ENCODE assay signal across 19 cellular contexts in the genomic region with DNA sequence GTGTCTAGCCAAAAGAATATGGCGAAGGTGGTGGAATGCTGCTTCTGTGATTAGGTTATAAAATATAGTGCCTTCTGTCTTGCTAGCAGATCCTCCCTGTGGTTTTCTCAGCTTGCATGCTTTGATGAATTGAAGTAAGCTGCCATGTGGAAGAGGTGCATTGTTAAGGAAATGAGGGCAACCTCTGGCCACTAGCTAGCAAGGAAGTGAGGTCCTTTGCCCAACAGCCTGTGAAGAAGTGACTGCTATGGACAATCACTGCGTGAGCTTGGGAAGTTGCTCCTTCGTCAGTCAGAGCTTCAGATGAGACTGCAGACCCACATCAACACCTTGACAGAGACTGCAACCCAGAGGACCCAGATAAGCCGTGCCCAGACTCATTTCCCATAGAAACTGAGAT.
DNase-seq lines count a peak whose midpoint lies in the region; ATAC-seq and TF ChIP-seq lines count a peak whose summit lies in the region.
"Had no signal": no experiment of that assay in that cellular context is flagged by ENCODE, and none has a peak within 500 bp of the region (broad histone marks: within the 10 kb centered on the region; RNA-seq: fewer than 3 reads in every experiment).

No MANE protein-coding gene starts in this region.

- H3K4me3 Mint-ChIP-seq in activated CD4-positive, alpha-beta T cell treated with anti-CD3 and anti-CD28 coated beads for 36 hours = no peak overlapping the region

- no peaks in the 10 kb centered on the region for H4K20me1 ChIP-seq in fibroblast of lung (ENCODE audit: control insufficient read depth, extremely low read depth, insufficient read depth, low read length)

- no peaks in the 10 kb centered on the region for H3K36me3 Mint-ChIP-seq in activated CD4-positive, alpha-beta T cell treated with anti-CD3 and anti-CD28 coated beads for 36 hours (ENCODE audit: low read depth)

- no peak overlapping the region for H3K23ac ChIP-seq in mesendoderm (ENCODE audit: low read length)

- H2BK15ac ChIP-seq in mesendoderm (replicated peaks; ENCODE audit: low read depth) = no peak overlapping the region

- no peak overlapping the region for H3K56ac ChIP-seq in mesendoderm (ENCODE audit: low read length)

- POLR2A ChIA-PET in activated CD4-positive, alpha-beta T cell treated with anti-CD3 and anti-CD28 coated beads for 36 hours (lab: Charles Lee) = no interaction called here

- peaks cover 12% of the 10 kb centered on the region for H3K27me3 Mint-ChIP-seq in activated CD4-positive, alpha-beta T cell treated with anti-CD3 and anti-CD28 coated beads for 36 hours

- peaks cover 4% of the 10 kb centered on the region for H3K4me1 ChIP-seq in fibroblast of lung (ENCODE audit: control insufficient read depth, extremely low read depth, insufficient read depth, low read length)
- H3K4me1 ChIP-seq in mesendoderm (ENCODE audit: control insufficient read depth, low read depth, low read length) = peaks cover 2% of the 10 kb centered on the region
- H3K4me1 ChIP-seq: A549 had no signal

- no peak for TF ChIP-seq CTCF in fibroblast of lung (conservative IDR thresholded peaks at IDR 0.05 in 1 of 2, IDR thresholded peaks at IDR 0.05 in 1 of 2; ENCODE audit: low read depth in 1 of 2, low read length in 2 of 2)

- no CpG with 5 or more reads among the region's 4 CpGs for WGBS in mesendoderm (ENCODE audit: extremely low coverage, insufficient coverage, low lambda C conversion rate)

- H2AFZ ChIP-seq in fibroblast of lung (ENCODE audit: low read length) = peak overlapping the region; percentile 34

- H3K4me2 ChIP-seq in fibroblast of lung (ENCODE audit: extremely low read depth, insufficient read depth, low read length) (no peak overlapping the region), mesendoderm (ENCODE audit: low read length) (no peak overlapping the region)
- H3K4me2 ChIP-seq: A549 had no signal

- no peak overlapping the region for H4K8ac ChIP-seq in mesendoderm (ENCODE audit: low read depth, low read length)

- intact Hi-C loops in activated CD4-positive, alpha-beta T cell treated with anti-CD3 and anti-CD28 coated beads for 36 hours (cut with DNase I, micrococcal nuclease) = no loop called here

- no peak overlapping the region for H4K5ac ChIP-seq in mesendoderm (ENCODE audit: low read length)

- no peak overlapping the region for H3K4ac ChIP-seq in mesendoderm (ENCODE audit: low read depth, low read length)

- H3K9ac ChIP-seq in fibroblast of lung (ENCODE audit: insufficient read depth, low read length) (no peak overlapping the region), mesendoderm (ENCODE audit: low read length) (no peak overlapping the region)

- H3K79me2 ChIP-seq in fibroblast of lung (ENCODE audit: control insufficient read depth, insufficient read depth, low read length) (no peaks in the 10 kb centered on the region), mesendoderm (ENCODE audit: control insufficient read depth, insufficient read depth, low read length) (no peaks in the 10 kb centered on the region)

- H3K27ac ChIP-seq in fibroblast of lung (ENCODE audit: insufficient read depth, low read length) = no peak overlapping the region
- no peak overlapping the region for H3K27ac ChIP-seq in mesendoderm (ENCODE audit: low read depth, low read length)
- H3K27ac ChIP-seq: A549 had no signal

- H3K18ac ChIP-seq in mesendoderm (ENCODE audit: low read length) = no peak overlapping the region

- H3K27ac Mint-ChIP-seq in activated CD4-positive, alpha-beta T cell treated with anti-CD3 and anti-CD28 coated beads for 36 hours = no peak overlapping the region

- DNase-seq in ELF-1 (ENCODE audit: low read depth, low spot score) (peak; percentile 30), M059J (ENCODE audit: low read depth) (peak; percentile 26), fibroblast of lung (ENCODE audit: low read depth in 2 of 2) (peak in 1 of 2 donors; percentile 21), mesendoderm (peak; percentile 44), NCI-H748 (lab: John Stamatoyannopoulos, UW; ENCODE audit: unreplicated experiment) (no peak)
- no peak for DNase-seq in activated CD4-positive, alpha-beta T cell treated with anti-CD3 and anti-CD28 coated beads for 36 hours
- no peak for DNase-seq in stimulated activated CD4-positive, alpha-beta T cell treated with anti-CD3 and anti-CD28 coated beads, Interleukin-12 subunit alpha, Interleukin-12 subunit beta, amount 100 ng/mL, for 4 hours
- DNase-seq in activated T-cell treated with anti-CD3 and anti-CD28 coated beads, Interleukin-2, amount 50 U/mL, for 48 hours = no peak
- DNase-seq: Calu3; DMS79 treated with DMSO at 0.1 percent for 48 hours; GDM1; GOT3; Karpas-422; NCI-H1417; NCI-H2029 treated with DMSO at 0.1 percent for 48 hours; NCI-H526; NK-92 treated with Interleukin-12 subunit alpha and Interleukin-12 subunit beta, amount 100 ng/mL, for 24 hours had no signal

- no peak overlapping the region for H2BK5ac ChIP-seq in mesendoderm (ENCODE audit: low read length)

- ATAC-seq in activated CD4-positive, alpha-beta T cell treated with anti-CD3 and anti-CD28 coated beads for 36 hours = no peak
- ATAC-seq: A549 had no signal

- no peaks in the 10 kb centered on the region for H3K36me3 ChIP-seq in fibroblast of lung (ENCODE audit: control insufficient read depth, insufficient read depth, low read length)
- H3K36me3 ChIP-seq in mesendoderm (ENCODE audit: control insufficient read depth, insufficient read depth, low read length) = no peaks in the 10 kb centered on the region

- H3K9me3 ChIP-seq in fibroblast of lung (ENCODE audit: control insufficient read depth, insufficient read depth, low read depth, low read length) = no peaks in the 10 kb centered on the region
- H3K9me3 ChIP-seq: A549 had no signal

- H3K27me3 ChIP-seq in fibroblast of lung (ENCODE audit: control insufficient read depth, insufficient read depth, low read length) (no peaks in the 10 kb centered on the region), mesendoderm (ENCODE audit: insufficient read depth, low read length, poor library complexity) (no peaks in the 10 kb centered on the region)

- H2AK5ac ChIP-seq in mesendoderm (ENCODE audit: low read length) = no peak overlapping the region

- H3K4me3 ChIP-seq in fibroblast of lung (replicated peaks in 1 of 4; ENCODE audit: control extremely low read depth in 1 of 4, insufficient read depth in 1 of 4, low read depth in 3 of 4, low read length in 4 of 4) = no peak overlapping the region
- no peak overlapping the region for H3K4me3 ChIP-seq in mesendoderm (ENCODE audit: low read length)
- H3K4me3 ChIP-seq: A549, SK-N-MC had no signal

- no peaks in the 10 kb centered on the region for H3K4me1 Mint-ChIP-seq in activated CD4-positive, alpha-beta T cell treated with anti-CD3 and anti-CD28 coated beads for 36 hours

- no peaks in the 10 kb centered on the region for H3K79me1 ChIP-seq in mesendoderm (ENCODE audit: low read length)

- CTCF ChIA-PET in activated CD4-positive, alpha-beta T cell treated with anti-CD3 and anti-CD28 coated beads for 36 hours (lab: Charles Lee) = interaction anchor here (1.0 to 1.5 kb wide), 3 partner anchors 10 to 28 kb away, joined by 3 to 4 read pairs (median 3); no protein-coding TSS in a partner anchor

- no peaks in the 10 kb centered on the region for H3K9me3 Mint-ChIP-seq in activated CD4-positive, alpha-beta T cell treated with anti-CD3 and anti-CD28 coated beads for 36 hours (ENCODE audit: low read depth)

- no peak overlapping the region for H2BK120ac ChIP-seq in mesendoderm (ENCODE audit: low read depth, low read length)

Comparison
In these comparisons a context has a peak if more than half of its experiments do, and no peak if none do; other contexts are left out.
1. DNase-seq: peak in ELF-1 (single experiment), M059J (single experiment) and mesendoderm (single experiment); none in activated CD4-positive, alpha-beta T cell treated with anti-CD3 and anti-CD28 coated beads for 36 hours (single experiment), stimulated activated CD4-positive, alpha-beta T cell treated with anti-CD3 and anti-CD28 coated beads, Interleukin-12 subunit alpha, Interleukin-12 subunit beta, amount 100 ng/mL, for 4 hours (single experiment), NCI-H748 (single experiment) and activated T-cell treated with anti-CD3 and anti-CD28 coated beads, Interleukin-2, amount 50 U/mL, for 48 hours (0 of 2).